In the genomic region with DNA sequence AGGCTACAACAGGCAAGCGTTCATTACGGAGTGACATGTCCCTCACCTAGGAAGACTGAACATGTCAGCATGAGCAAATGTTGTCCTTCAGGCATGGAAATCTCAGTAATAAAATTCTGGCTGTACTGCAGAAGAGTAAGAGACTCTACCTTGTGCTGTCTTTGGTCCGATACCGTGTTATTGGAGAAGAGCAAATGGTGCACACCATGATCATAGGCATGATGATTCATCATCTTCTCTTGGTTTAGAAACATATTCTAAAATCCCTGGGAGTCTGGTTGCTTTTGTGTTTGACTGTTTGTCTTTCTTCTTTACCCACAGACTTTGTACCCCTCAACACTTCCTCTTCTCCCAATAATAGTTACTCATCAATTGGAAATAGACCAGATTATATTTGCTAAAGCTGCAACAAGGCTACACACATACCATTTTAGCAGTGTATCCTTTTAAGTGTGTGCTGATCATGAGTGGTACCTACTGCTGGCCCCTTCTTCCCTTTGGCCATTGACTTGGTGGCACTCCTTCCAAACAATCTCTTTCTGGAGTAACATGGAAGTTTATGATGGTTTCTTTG, we compare ENCODE assay signal across 29 cellular contexts.
"Had no signal": no experiment of that assay in that cellular context is flagged by ENCODE, and none has a peak within 500 bp of the region (broad histone marks: within the 10 kb centered on the region; RNA-seq: fewer than 3 reads in every experiment).

No MANE protein-coding gene starts in this region.

- H3K27me3 ChIP-seq: pancreas, sigmoid colon, spleen, suprapubic skin, tibial nerve, uterus had no signal

- ATAC-seq: left cardiac atrium; left lobe of liver; left ventricle myocardium superior; lower lobe of right lung; naive thymus-derived CD8-positive, alpha-beta T cell; pancreas; right cardiac atrium; stimulated activated effector memory CD8-positive, alpha-beta T cell treated with anti-CD3 and anti-CD28 coated beads, Interleukin-12 subunit alpha, Interleukin-12 subunit beta, amount 100 ng/mL, for 72 hours had no signal

- FAIRE-seq: keratinocyte, pancreas, small intestine had no signal

- H3K4me1 Mint-ChIP-seq: naive thymus-derived CD8-positive, alpha-beta T cell; stimulated activated effector memory CD8-positive, alpha-beta T cell treated with anti-CD3 and anti-CD28 coated beads, Interleukin-12 subunit alpha, Interleukin-12 subunit beta, amount 100 ng/mL, for 72 hours had no signal

- H3K27ac Mint-ChIP-seq: naive thymus-derived CD8-positive, alpha-beta T cell; nephron; stimulated activated effector memory CD8-positive, alpha-beta T cell treated with anti-CD3 and anti-CD28 coated beads, Interleukin-12 subunit alpha, Interleukin-12 subunit beta, amount 100 ng/mL, for 72 hours; stimulated activated naive CD8-positive, alpha-beta T cell treated with anti-CD3 and anti-CD28 coated beads, Interleukin-15, Interleukin-2, amounts not matched to agents 100 ng/mL and 50 ng/mL, for 24 hours; type B pancreatic cell had no signal

- H3K4me3 Mint-ChIP-seq: naive thymus-derived CD8-positive, alpha-beta T cell; nephron; neural crest cell; stimulated activated effector memory CD8-positive, alpha-beta T cell treated with anti-CD3 and anti-CD28 coated beads, Interleukin-12 subunit alpha, Interleukin-12 subunit beta, amount 100 ng/mL, for 72 hours; stimulated activated naive CD8-positive, alpha-beta T cell treated with anti-CD3 and anti-CD28 coated beads, Interleukin-15, Interleukin-2, amounts not matched to agents 100 ng/mL and 50 ng/mL, for 24 hours; type B pancreatic cell had no signal

- H3K9me3 ChIP-seq: lower lobe of right lung, pancreas, prostate gland, sigmoid colon, spleen, suprapubic skin, tibial nerve, uterus had no signal

- H3K27ac ChIP-seq: lower lobe of right lung, pancreas, prostate gland, sigmoid colon, spleen, suprapubic skin, tibial nerve, uterus had no signal

- H3K36me3 ChIP-seq: lower lobe of right lung, pancreas, prostate gland, sigmoid colon, spleen, suprapubic skin, tibial nerve, uterus had no signal

- DNase-seq: hippocampal formation; kidney glomerular epithelial cell; left cardiac atrium; left ventricle myocardium superior; lower lobe of right lung; mammary epithelial cell; mesenchymal stem cell; naive thymus-derived CD8-positive, alpha-beta T cell; nucleus accumbens; pancreas; posterior cingulate gyrus; retina; right cardiac atrium; sigmoid colon; small intestine; spleen; stimulated activated CD4-positive, alpha-beta T cell treated with anti-CD3 and anti-CD28 coated beads, Interleukin-4, amount 100 ng/mL, for 24 hours; stimulated activated naive CD4-positive, alpha-beta T cell; uterus had no signal

- H3K9me3 Mint-ChIP-seq: naive thymus-derived CD8-positive, alpha-beta T cell; nephron; neural crest cell; stimulated activated effector memory CD8-positive, alpha-beta T cell treated with anti-CD3 and anti-CD28 coated beads, Interleukin-12 subunit alpha, Interleukin-12 subunit beta, amount 100 ng/mL, for 72 hours; stimulated activated naive CD8-positive, alpha-beta T cell treated with anti-CD3 and anti-CD28 coated beads, Interleukin-15, Interleukin-2, amounts not matched to agents 100 ng/mL and 50 ng/mL, for 24 hours; type B pancreatic cell had no signal

- H3K4me1 ChIP-seq: lower lobe of right lung, pancreas, prostate gland, sigmoid colon, suprapubic skin, tibial nerve, uterus had no signal

- H3K27me3 Mint-ChIP-seq: type B pancreatic cell had no signal

- H3K36me3 Mint-ChIP-seq: naive thymus-derived CD8-positive, alpha-beta T cell; stimulated activated effector memory CD8-positive, alpha-beta T cell treated with anti-CD3 and anti-CD28 coated beads, Interleukin-12 subunit alpha, Interleukin-12 subunit beta, amount 100 ng/mL, for 72 hours; type B pancreatic cell had no signal

- H3K4me3 ChIP-seq: lower lobe of right lung, pancreas, prostate gland, sigmoid colon, spleen, suprapubic skin, tibial nerve, uterus had no signal
